7 cellular contexts compared by ENCODE assay signal in genomic region chr1:110780600-110781484, GRCh38.
A peak's percentile ranks its signal among the peaks of the same experiment; 100 is the strongest.
DNase-seq lines count a peak whose midpoint lies in the region; ATAC-seq, FAIRE-seq and TF ChIP-seq lines count a peak whose summit lies in the region.

No MANE protein-coding gene starts in this region.

- WGBS in iPS DF 6.9 (ENCODE audit: insufficient coverage, insufficient read length), result no CpG with 5 or more reads among the region's 31 CpGs
- WGBS in smooth muscle cell (ENCODE audit: low lambda C conversion rate), result 30% methylated on average over 31 of the region's 31 CpGs

- no peaks in the 10 kb centered on the region for H3F3A ChIP-seq in smooth muscle cell (ENCODE audit: low read depth)

- peak; percentile 79 for TF ChIP-seq CTCF in smooth muscle cell (IDR thresholded peaks at IDR 0.05; ENCODE audit: borderline replicate concordance, insufficient read depth, poor library complexity, severe bottlenecking)

- H3K36me3 ChIP-seq in iPS DF 6.9 (ENCODE audit: control insufficient read depth, insufficient read depth, low read length) (no peaks in the 10 kb centered on the region), smooth muscle cell (ENCODE audit: low read depth) (no peaks in the 10 kb centered on the region)

- H3K27me3 ChIP-seq in iPS DF 6.9 (ENCODE audit: control insufficient read depth, insufficient read depth, low read length), result no peaks in the 10 kb centered on the region; the same call in 1 of the 2 replicates
- H3K27me3 ChIP-seq in smooth muscle cell (ENCODE audit: low read depth), result peaks cover 6% of the 10 kb centered on the region

- ATAC-seq in HG03135 (IDR thresholded peaks at IDR 0.05; ENCODE audit: unreplicated experiment), result no peak

- FAIRE-seq in GM12891 (lab: Jason Lieb, UNC), result peak; percentile 83

- H2AFZ ChIP-seq in smooth muscle cell (ENCODE audit: low read depth), result no peak overlapping the region

- peak overlapping the region; percentile 50 for H3K4me2 ChIP-seq in smooth muscle cell

- peak; percentile 37 for DNase-seq in GM12891 (ENCODE audit: insufficient read length, low spot score)
- DNase-seq in NCI-H146 (lab: John Stamatoyannopoulos, UW), result peak; percentile 65
- DNase-seq in T-helper 9 cell, result peak; percentile 58
- DNase-seq in astrocyte of the hippocampus (ENCODE audit: low read depth, low spot score), result peak; percentile 74
- DNase-seq in iPS DF 6.9 (ENCODE audit: low read depth, low spot score), result peak; percentile 70
- DNase-seq in smooth muscle cell (lab: John Stamatoyannopoulos, UW; ENCODE audit: unreplicated experiment), result peak; percentile 19

- H3K27ac ChIP-seq in iPS DF 6.9 (ENCODE audit: low read length) (no peak overlapping the region), smooth muscle cell (ENCODE audit: low read depth) (no peak overlapping the region)

- peak overlapping the region; percentile 27; the same call in 1 of the 2 replicates for H3K4me3 ChIP-seq in iPS DF 6.9 (ENCODE audit: low read length)
- H3K4me3 ChIP-seq in smooth muscle cell, result no peak overlapping the region

- H4K20me1 ChIP-seq in smooth muscle cell (ENCODE audit: low read depth), result no peaks in the 10 kb centered on the region

- no peaks in the 10 kb centered on the region for H3K9me3 ChIP-seq in iPS DF 6.9 (ENCODE audit: control insufficient read depth, insufficient read depth, low read length)
- H3K9me3 ChIP-seq in smooth muscle cell (replicated peaks; ENCODE audit: low read depth), result no peaks in the 10 kb centered on the region

- H3K9ac ChIP-seq in smooth muscle cell (ENCODE audit: low read depth), result no peak overlapping the region

- TF ChIP-seq POLR2A in GM12891 (IDR thresholded peaks at IDR 0.05; ENCODE audit: low read depth, low read length), result no peak

- H3K79me2 ChIP-seq in smooth muscle cell (ENCODE audit: low read depth), result no peaks in the 10 kb centered on the region

- H3K4me1 ChIP-seq in iPS DF 6.9 (ENCODE audit: control insufficient read depth, insufficient read depth, low read length) (no peaks in the 10 kb centered on the region), smooth muscle cell (ENCODE audit: low read depth) (no peaks in the 10 kb centered on the region)

TF ChIP-seq in GM12891, 5 proteins besides CTCF, POLR2A, EP300 and RAD21:
- TF ChIP-seq TAF1 (IDR thresholded peaks at IDR 0.05; ENCODE audit: low read depth, low read length) (no peak), POLR2AphosphoS5 (IDR thresholded peaks at IDR 0.05; ENCODE audit: low read depth, low read length) (peak; percentile 24; the same call in 1 of the 2 replicates)

Comparison
In these comparisons a context has a peak if more than half of its experiments do, and no peak if none do; other contexts are left out.
1. DNase-seq: peak in every context shown above with its lines; median percentile 74 in astrocyte of the hippocampus; 70 in iPS DF 6.9; 65 in NCI-H146; 58 in T-helper 9 cell; 37 in GM12891; 19 in smooth muscle cell.